In genomic region chr5:138701678-138702077, GRCh38 we compare ENCODE assay signal across 18 cellular contexts. TPM values are rescaled to one million over a fixed set of nuclear protein-coding genes. Genes with fewer than 3 reads are reported as not detected.
DNase-seq lines count a peak whose midpoint lies in the region; ATAC-seq, FAIRE-seq and TF ChIP-seq lines count a peak whose summit lies in the region.
"Had no signal": no experiment of that assay in that cellular context is flagged by ENCODE, and none has a peak within 500 bp of the region (broad histone marks: within the 10 kb centered on the region; RNA-seq: fewer than 3 reads in every experiment).

No MANE protein-coding gene starts in this region.

- H4K20me1 ChIP-seq in HepG2 (ENCODE audit: insufficient read depth, low read length) (no peaks in the 10 kb centered on the region), K562 (replicated peaks; ENCODE audit: control insufficient read depth, insufficient read depth, low read length) (no peaks in the 10 kb centered on the region)

- FAIRE-seq in HepG2 (lab: Jason Lieb, UNC): no peak
- no peak for FAIRE-seq in K562 (lab: Jason Lieb, UNC)
- FAIRE-seq: A549, GM19239 had no signal

- intact Hi-C loops in HepG2 (cut with micrococcal nuclease; ENCODE audit: unreplicated experiment) (no loop called here), right lobe of liver (cut with DNase I) (no loop called here), K562 (cut with micrococcal nuclease) (loop anchor here (5.0 kb wide), 1 partner anchor 124 kb away; the partner anchor contains the start of gene HSPA9)

- TF ChIP-seq CTCF in HepG2 (CRISPR knock-in tag; IDR thresholded peaks at IDR 0.05) (no peak), right lobe of liver (IDR thresholded peaks at IDR 0.05) (no peak), K562 (IDR thresholded peaks at IDR 0.05 in 2 of 3, conservative IDR thresholded peaks at IDR 0.05 in 1 of 3; ENCODE audit: insufficient read depth in 2 of 3, low read depth in 1 of 3, low read length in 3 of 3) (no peak), nephron progenitor cell (IDR thresholded peaks at IDR 0.05) (no peak)

- H2AFZ ChIP-seq in HepG2 (ENCODE audit: low read length) (no peak overlapping the region), K562 (ENCODE audit: low read depth, low read length) (peak overlapping the region; percentile 18; the same call in 1 of the 2 replicates)
- H2AFZ ChIP-seq: GM23248 had no signal

- no TSS peak for BruUV-seq in HepG2 (replicated peaks; lab: Mats Ljungman, UMichigan)
- BruUV-seq in K562 (replicated peaks; lab: Mats Ljungman, UMichigan): no TSS peak

- peak overlapping the region; percentile 78 for H3K27ac Mint-ChIP-seq in nephron progenitor cell
- H3K27ac Mint-ChIP-seq: CD4-positive, alpha-beta T cell had no signal

- TF ChIP-seq POLR2A in HepG2 (IDR thresholded peaks at IDR 0.05; ENCODE audit: insufficient read depth in 1 of 2, low read depth in 2 of 2, low read length in 2 of 2) (no peak), right lobe of liver (IDR thresholded peaks at IDR 0.05) (no peak), K562 (conservative IDR thresholded peaks at IDR 0.05) (no peak)

- peaks cover 43% of the 10 kb centered on the region for H3K4me1 Mint-ChIP-seq in nephron progenitor cell

- 47% methylated on average over 3 of the region's 3 CpGs for WGBS in HepG2 (ENCODE audit: low lambda C conversion rate)
- 80% methylated on average over 3 of the region's 3 CpGs for WGBS in right lobe of liver (ENCODE audit: insufficient coverage, low coverage, low lambda C conversion rate, missing lambda C conversion rate)
- WGBS in K562 (ENCODE audit: insufficient coverage, low coverage, missing lambda C conversion rate): 64% methylated on average over 3 of the region's 3 CpGs

- 0 out of 2 replicates have a peak overlapping the region, but pooled peaks have one; percentile 9 for H3K4me2 ChIP-seq in HepG2 (ENCODE audit: low read depth, low read length)
- H3K4me2 ChIP-seq in K562 (ENCODE audit: insufficient read depth, low read length): no peak overlapping the region; the same call in 1 of the 2 replicates

- no peak overlapping the region for H3K4me3 Mint-ChIP-seq in nephron progenitor cell
- H3K4me3 Mint-ChIP-seq: CD4-positive, alpha-beta T cell had no signal

- H3K4me3 ChIP-seq in HepG2 (replicated peaks in 1 of 3; ENCODE audit: insufficient read depth in 1 of 3, low read depth in 2 of 3, low read length in 3 of 3) (no peak overlapping the region), right lobe of liver (no peak overlapping the region), K562 (no peak overlapping the region)
- H3K4me3 ChIP-seq: A549, GM23248, HAP-1 had no signal

- H3K9me3 ChIP-seq in HepG2 (ENCODE audit: low read length) (no peaks in the 10 kb centered on the region), right lobe of liver (no peaks in the 10 kb centered on the region), K562 (replicated peaks; ENCODE audit: control insufficient read depth, insufficient read depth, low read depth, low read length) (no peaks in the 10 kb centered on the region)
- H3K9me3 ChIP-seq: A549, HAP-1 had no signal

- H3K27ac ChIP-seq in HepG2 (ENCODE audit: extremely low read length, insufficient read depth, low read length): no peak overlapping the region
- no peak overlapping the region for H3K27ac ChIP-seq in right lobe of liver
- H3K27ac ChIP-seq in K562 (ENCODE audit: extremely low read depth, low read depth, low read length): no peak overlapping the region
- H3K27ac ChIP-seq: 22Rv1, A549, C4-2B, GM23248 had no signal

- no peaks in the 10 kb centered on the region for H3K36me3 ChIP-seq in HepG2 (replicated peaks in 1 of 2; ENCODE audit: control insufficient read depth in 1 of 2, insufficient read depth in 2 of 2, low read length in 2 of 2)
- H3K36me3 ChIP-seq in right lobe of liver: no peaks in the 10 kb centered on the region
- no peaks in the 10 kb centered on the region for H3K36me3 ChIP-seq in K562 (ENCODE audit: control insufficient read depth, insufficient read depth, low read length)
- H3K36me3 ChIP-seq: HAP-1 had no signal

- H3K27me3 Mint-ChIP-seq in nephron progenitor cell (ENCODE audit: low read depth, poor library complexity): peaks cover 7% of the 10 kb centered on the region

- H3K79me2 ChIP-seq in HepG2 (ENCODE audit: insufficient read depth, low read length) (no peaks in the 10 kb centered on the region), K562 (ENCODE audit: control insufficient read depth, insufficient read depth, low read length) (no peaks in the 10 kb centered on the region)

- no peak for TF ChIP-seq EP300 in HepG2 (IDR thresholded peaks at IDR 0.05; ENCODE audit: low read depth in 2 of 2, low read length in 2 of 2)
- TF ChIP-seq EP300 in HepG2 (CRISPR knock-in tag; IDR thresholded peaks at IDR 0.05; ENCODE audit: borderline replicate concordance): no peak
- TF ChIP-seq EP300 in K562 (IDR thresholded peaks at IDR 0.05; ENCODE audit: low read length): no peak

- no peaks in the 10 kb centered on the region for H3K9me3 Mint-ChIP-seq in nephron progenitor cell

- no peak overlapping the region for H3K9ac ChIP-seq in HepG2 (ENCODE audit: insufficient read depth, low read depth, low read length)
- H3K9ac ChIP-seq in K562 (ENCODE audit: insufficient read depth in 1 of 2, low read depth in 2 of 2, low read length in 2 of 2): no peak overlapping the region
- H3K9ac ChIP-seq: GM23248 had no signal

- CTCF ChIA-PET in HepG2 (lab: Yijun Ruan, JAX; ENCODE audit: low intra/inter-chr PET ratio, low total read pairs) (no interaction called here), K562 (lab: Yijun Ruan, JAX; ENCODE audit: low intra/inter-chr PET ratio) (no interaction called here)

- in situ Hi-C loops in HepG2 (cut with HindIII; ENCODE audit: extremely low pct_ligation_motif_present, low pct_unique_long_range_greater_than_20kb): no loop called here
- in situ Hi-C loops in K562 (cut with MboI): no loop called here

- peaks cover 3% of the 10 kb centered on the region for H3K9me1 ChIP-seq in K562 (ENCODE audit: control insufficient read depth, insufficient read depth, low read length)

- DNase-seq in HepG2 (ENCODE audit: low spot score) (no peak), right lobe of liver (no peak), K562 (ENCODE audit: extremely low read depth in 1 of 4, low spot score in 3 of 4) (no peak), nephron progenitor cell (no peak), GOT3 (lab: John Stamatoyannopoulos, UW) (no peak), cortex of kidney (lab: John Stamatoyannopoulos, UW) (no peak)
- DNase-seq: AML-193; CD4-positive, alpha-beta T cell; DMS153; DMS79; GF-D8; GM23248 had no signal

- POLR2A ChIA-PET in HepG2 (lab: Yijun Ruan, JAX) (interaction anchor here (1.5 kb wide), 1 partner anchor 24 kb away, joined by 7 read pairs; no protein-coding TSS in a partner anchor), K562 (lab: Yijun Ruan, JAX) (interaction anchor here (0.7 to 2.0 kb wide), 11 partner anchors 9 to 270 kb away, joined by 3 to 8 read pairs (median 5); partner anchors contain the start of gene CTNNA1)

- H3K27me3 ChIP-seq in HepG2 (ENCODE audit: control insufficient read depth in 1 of 2, insufficient read depth in 2 of 2, low read length in 2 of 2) (peaks cover 0 to 4% of the 10 kb centered on the region in 2 experiments; a peak in 1 of 5 replicates), right lobe of liver (no peaks in the 10 kb centered on the region), K562 (ENCODE audit: control insufficient read depth in 2 of 2, insufficient read depth in 2 of 2, low read length in 2 of 2) (no peaks in the 10 kb centered on the region)

- H3K4me1 ChIP-seq in HepG2 (ENCODE audit: insufficient read depth, low read length) (peaks cover 40% of the 10 kb centered on the region), right lobe of liver (no peaks in the 10 kb centered on the region), K562 (replicated peaks in 1 of 2; ENCODE audit: control insufficient read depth in 2 of 2, insufficient read depth in 2 of 2, low read length in 2 of 2) (peaks cover 3 to 13% of the 10 kb centered on the region in 2 experiments; a peak in 4 of 5 replicates)

- no peak for ATAC-seq in HepG2
- no peak for ATAC-seq in right lobe of liver
- no peak for ATAC-seq in K562
- no peak for ATAC-seq in GM21447 (IDR thresholded peaks at IDR 0.05; ENCODE audit: unreplicated experiment)
- ATAC-seq: A549 had no signal

- TF ChIP-seq RAD21 in HepG2 (CRISPR knock-in tag; IDR thresholded peaks at IDR 0.05): no peak
- no peak for TF ChIP-seq RAD21 in K562 (CRISPR knock-in tag; conservative IDR thresholded peaks at IDR 0.05 in 1 of 2, IDR thresholded peaks at IDR 0.05 in 1 of 2)

- no peaks in the 10 kb centered on the region for H3K36me3 Mint-ChIP-seq in nephron progenitor cell (ENCODE audit: low read depth)

RNA-seq across cellular contexts. Expression of gene CTNNA1, which starts 51.5 kb away (rescaled TPM):
- total RNA-seq in HepG2 (2016; rRNA removed; fragmentation: Illumina TruSeq; extraction: Trizol) (162 and 212 TPM in 2 replicates), right lobe of liver (100 to 1,000 TPM; 101 to 192 (median 123) TPM), K562 (2014; rRNA removed) (102 and 124 TPM in 2 replicates), K562 (2014; rRNA removed; fragmentation: Illumina TruSeq; extraction: Trizol) (89.1 and 102 TPM in 2 replicates), K562 (2015; rRNA removed; fragmentation: Illumina TruSeq; extraction: Trizol) (89.8 and 90.0 TPM in 2 replicates), K562 (2021) (105 and 117 TPM in 2 replicates)
- 34.3 and 40.0 TPM in 2 replicates for total RNA-seq in HepG2 (2016; cell fraction: cytosol; rRNA removed; fragmentation: Illumina TruSeq; extraction: Trizol; ENCODE audit: low read depth)
- 166 and 189 TPM in 2 replicates for total RNA-seq in HepG2 (2016; cell fraction: insoluble cytoplasmic fraction; rRNA removed; fragmentation: Illumina TruSeq; extraction: Trizol)
- total RNA-seq in HepG2 (2016; cell fraction: membrane; rRNA removed; fragmentation: Illumina TruSeq; extraction: Trizol): 32.3 and 34.9 TPM in 2 replicates
- total RNA-seq in HepG2 (2016; cell fraction: nucleus; rRNA removed; fragmentation: Illumina TruSeq; extraction: Trizol): 120 and 139 TPM in 2 replicates
- polyA plus RNA-seq in HepG2 (2011; rRNA removed) (66.8 and 72.4 TPM in 2 replicates), K562 (2011; rRNA removed) (29.6 and 32.5 TPM in 2 replicates), K562 (2014; fragmentation: Illumina TruSeq; extraction: Trizol) (101 and 107 TPM in 2 replicates), K562 (2014; fragmentation: Nextera tagmentation; extraction: Ambion mirVana) (10 to 100 TPM; 72.8 to 76.5 TPM), K562 (2014; rRNA removed) (59.6 and 72.3 TPM in 2 replicates)
- 78.6 and 78.9 TPM in 2 replicates for polyA plus RNA-seq in HepG2 (2011; cell fraction: cytosol; rRNA removed)
- polyA plus RNA-seq in HepG2 (2011; cell fraction: nucleus; rRNA removed): 101 and 107 TPM in 2 replicates
- polyA plus RNA-seq in HepG2 (2012): 129 and 131 TPM in 2 replicates
- polyA plus RNA-seq in HepG2 (2016; cell fraction: cytosol; fragmentation: Illumina TruSeq; extraction: Trizol; ENCODE audit: low read depth): 5.9 and 7.5 TPM in 2 replicates
- 153 and 162 TPM in 2 replicates for polyA plus RNA-seq in HepG2 (2016; cell fraction: insoluble cytoplasmic fraction; fragmentation: Illumina TruSeq; extraction: Trizol; ENCODE audit: low read depth)
- 14.8 and 19.2 TPM in 2 replicates for polyA plus RNA-seq in HepG2 (2016; cell fraction: membrane; fragmentation: Illumina TruSeq; extraction: Trizol; ENCODE audit: low read depth)
- polyA plus RNA-seq in HepG2 (2016; cell fraction: nucleus; fragmentation: Illumina TruSeq; extraction: Trizol; ENCODE audit: insufficient read depth, low read depth): 115 and 117 TPM in 2 replicates
- polyA minus RNA-seq in HepG2 (2011; rRNA and poly(A)+ RNA removed; ENCODE audit: low replicate concordance): 101 and 109 TPM in 2 replicates
- 115 and 142 TPM in 2 replicates for polyA minus RNA-seq in HepG2 (2011; cell fraction: cytosol; rRNA and poly(A)+ RNA removed)
- 116 and 117 TPM in 2 replicates for polyA minus RNA-seq in HepG2 (2011; cell fraction: nucleus; rRNA and poly(A)+ RNA removed)
- 91.6 and 154 TPM in 2 replicates for total RNA-seq in K562 (2011; cell fraction: chromatin; rRNA removed; ENCODE audit: low replicate concordance)
- total RNA-seq in K562 (2011; cell fraction: nucleolus; rRNA removed): 41.4 and 47.6 TPM in 2 replicates
- 67.2 and 98.1 TPM in 2 replicates for total RNA-seq in K562 (2011; cell fraction: nucleoplasm; rRNA removed)
- polyA plus RNA-seq in K562 (2011; cell fraction: cytosol; rRNA removed): 44.7 and 48.7 TPM in 2 replicates
- 57.0 and 67.8 TPM in 2 replicates for polyA plus RNA-seq in K562 (2011; cell fraction: nucleus; rRNA removed)
- polyA plus RNA-seq in K562 (2012): 103 and 163 TPM in 2 replicates
- polyA minus RNA-seq in K562 (2011; rRNA and poly(A)+ RNA removed): 47.1 and 55.3 TPM in 2 replicates
- 94.4 and 124 TPM in 2 replicates for polyA minus RNA-seq in K562 (2011; cell fraction: cytosol; rRNA and poly(A)+ RNA removed)
- polyA minus RNA-seq in K562 (2011; cell fraction: nucleus; rRNA and poly(A)+ RNA removed): 31.5 and 43.1 TPM in 2 replicates

Comparison
In these comparisons a context has a peak if more than half of its experiments do, and no peak if none do; other contexts are left out.
1. Of the 241 proteins assayed by ChIP-seq in both HepG2 and K562: peak only in HepG2: ETV5 and ZNF644; only in K562: EHMT2, KLF6 and ZNF766; in both: none; in neither: 234; mixed calls (peak in some experiments, not most) for 2.